In genomic region chr22:36234211-36234610, GRCh38 we compare ENCODE assay signal across 24 cellular contexts. TPM values are rescaled to one million over a fixed set of nuclear protein-coding genes. Genes with fewer than 3 reads are reported as not detected.
DNase-seq lines count a peak whose midpoint lies in the region; ATAC-seq and TF ChIP-seq lines count a peak whose summit lies in the region.
"Had no signal": no experiment of that assay in that cellular context is flagged by ENCODE, and none has a peak within 500 bp of the region (broad histone marks: within the 10 kb centered on the region; RNA-seq: fewer than 3 reads in every experiment).

No MANE protein-coding gene starts in this region.

- H3K27ac Mint-ChIP-seq in activated naive CD4-positive, alpha-beta T cell treated with anti-CD3 and anti-CD28 coated beads for 36 hours, result peak overlapping the region; percentile 61
- peak overlapping the region; percentile 99 for H3K27ac Mint-ChIP-seq in T-helper 17 cell
- peak overlapping the region; percentile 29 for H3K27ac Mint-ChIP-seq in stimulated activated memory B cell treated with anti-CD40 and anti-IgM and Interleukin-4, amounts not matched to agents 10 μg/mL and 1 μg/mL and 100 μg/mL, for 72 hours

- no peak overlapping the region for H2AFZ ChIP-seq in smooth muscle cell (ENCODE audit: low read depth)

- H3K4me3 Mint-ChIP-seq in activated naive CD4-positive, alpha-beta T cell treated with anti-CD3 and anti-CD28 coated beads for 36 hours, result no peak overlapping the region
- peak overlapping the region; percentile 39 for H3K4me3 Mint-ChIP-seq in T-helper 17 cell
- H3K4me3 Mint-ChIP-seq in stimulated activated memory B cell treated with anti-CD40 and anti-IgM and Interleukin-4, amounts not matched to agents 10 μg/mL and 1 μg/mL and 100 μg/mL, for 72 hours, result no peak overlapping the region

- intact Hi-C loops in activated naive CD4-positive, alpha-beta T cell treated with anti-CD3 and anti-CD28 coated beads for 36 hours (cut with micrococcal nuclease), result no loop called here

- H3K36me3 Mint-ChIP-seq in activated naive CD4-positive, alpha-beta T cell treated with anti-CD3 and anti-CD28 coated beads for 36 hours (ENCODE audit: low read depth), result peaks cover 65% of the 10 kb centered on the region
- H3K36me3 Mint-ChIP-seq in T-helper 17 cell (ENCODE audit: low read depth), result peaks cover 11% of the 10 kb centered on the region
- peaks cover 81% of the 10 kb centered on the region for H3K36me3 Mint-ChIP-seq in stimulated activated memory B cell treated with anti-CD40 and anti-IgM and Interleukin-4, amounts not matched to agents 10 μg/mL and 1 μg/mL and 100 μg/mL, for 72 hours

- H3K27me3 ChIP-seq in smooth muscle cell (ENCODE audit: low read depth), result no peaks in the 10 kb centered on the region
- H3K27me3 ChIP-seq: BLaER1, dorsolateral prefrontal cortex, sigmoid colon, suprapubic skin had no signal

- CTCF ChIA-PET in activated naive CD4-positive, alpha-beta T cell treated with anti-CD3 and anti-CD28 coated beads for 36 hours (lab: Charles Lee), result no interaction called here

- H3K4me1 ChIP-seq in smooth muscle cell (ENCODE audit: low read depth), result no peaks in the 10 kb centered on the region

- 78% methylated on average over 2 of the region's 2 CpGs for WGBS in smooth muscle cell (ENCODE audit: low lambda C conversion rate)

- no peak overlapping the region for H3K27ac ChIP-seq in coronary artery
- H3K27ac ChIP-seq in smooth muscle cell (ENCODE audit: low read depth), result no peak overlapping the region
- H3K27ac ChIP-seq: BLaER1, sigmoid colon, SK-N-MC, suprapubic skin, WERI-Rb-1 had no signal

- H3K9me3 ChIP-seq in T-helper 17 cell (ENCODE audit: control insufficient read depth, low read length, poor library complexity, severe bottlenecking) (no peaks in the 10 kb centered on the region), smooth muscle cell (replicated peaks; ENCODE audit: low read depth) (no peaks in the 10 kb centered on the region)
- H3K9me3 ChIP-seq: BLaER1, sigmoid colon, suprapubic skin had no signal

- H3K4me1 Mint-ChIP-seq in activated naive CD4-positive, alpha-beta T cell treated with anti-CD3 and anti-CD28 coated beads for 36 hours (ENCODE audit: low read depth), result peaks cover 47% of the 10 kb centered on the region
- H3K4me1 Mint-ChIP-seq in T-helper 17 cell, result peaks cover 43% of the 10 kb centered on the region
- H3K4me1 Mint-ChIP-seq in stimulated activated memory B cell treated with anti-CD40 and anti-IgM and Interleukin-4, amounts not matched to agents 10 μg/mL and 1 μg/mL and 100 μg/mL, for 72 hours, result peaks cover 71% of the 10 kb centered on the region

- H3K36me3 ChIP-seq in smooth muscle cell (ENCODE audit: low read depth), result no peaks in the 10 kb centered on the region
- H3K36me3 ChIP-seq: WERI-Rb-1 had no signal

- H3F3A ChIP-seq in smooth muscle cell (ENCODE audit: low read depth), result no peaks in the 10 kb centered on the region

- no peak for ATAC-seq in T-helper 17 cell
- no peak for ATAC-seq in stimulated activated memory B cell treated with anti-CD40 and anti-IgM and Interleukin-4, amounts not matched to agents 10 μg/mL and 1 μg/mL and 100 μg/mL, for 72 hours
- no peak for ATAC-seq in GM19023 (IDR thresholded peaks at IDR 0.05; ENCODE audit: unreplicated experiment)
- no peak for ATAC-seq in HG03565 (IDR thresholded peaks at IDR 0.05; ENCODE audit: unreplicated experiment)
- ATAC-seq: left cardiac atrium had no signal

- peaks cover 6% of the 10 kb centered on the region for H3K79me2 ChIP-seq in smooth muscle cell (ENCODE audit: low read depth)

- no peak overlapping the region for H3K4me2 ChIP-seq in smooth muscle cell
- H3K4me2 ChIP-seq: BLaER1 had no signal

- H3K27me3 Mint-ChIP-seq in activated naive CD4-positive, alpha-beta T cell treated with anti-CD3 and anti-CD28 coated beads for 36 hours (ENCODE audit: low read depth), result no peaks in the 10 kb centered on the region
- no peaks in the 10 kb centered on the region for H3K27me3 Mint-ChIP-seq in T-helper 17 cell
- no peaks in the 10 kb centered on the region for H3K27me3 Mint-ChIP-seq in stimulated activated memory B cell treated with anti-CD40 and anti-IgM and Interleukin-4, amounts not matched to agents 10 μg/mL and 1 μg/mL and 100 μg/mL, for 72 hours

- H3K9me3 Mint-ChIP-seq in activated naive CD4-positive, alpha-beta T cell treated with anti-CD3 and anti-CD28 coated beads for 36 hours, result no peaks in the 10 kb centered on the region
- peaks cover 2% of the 10 kb centered on the region for H3K9me3 Mint-ChIP-seq in stimulated activated memory B cell treated with anti-CD40 and anti-IgM and Interleukin-4, amounts not matched to agents 10 μg/mL and 1 μg/mL and 100 μg/mL, for 72 hours

- H4K20me1 ChIP-seq in smooth muscle cell (ENCODE audit: low read depth), result peaks cover 5% of the 10 kb centered on the region
- H4K20me1 ChIP-seq: BLaER1 had no signal

- H3K9ac ChIP-seq in smooth muscle cell (ENCODE audit: low read depth), result no peak overlapping the region
- H3K9ac ChIP-seq: BLaER1 had no signal

- no peak for DNase-seq in activated naive CD4-positive, alpha-beta T cell treated with anti-CD3 and anti-CD28 coated beads for 36 hours
- no peak for DNase-seq in activated naive CD4-positive, alpha-beta T cell treated with Interleukin-2 at 50 U/mL for 16 hours
- DNase-seq in T-helper 17 cell (no peak), coronary artery (ENCODE audit: low spot score) (no peak), smooth muscle cell (lab: John Stamatoyannopoulos, UW; ENCODE audit: unreplicated experiment) (no peak)
- DNase-seq: ACHN, aorta, dorsolateral prefrontal cortex, HCEC 1CT, MV-4-11, NCI-H187 treated with DMSO at 0.1 percent for 48 hours, NCI-H2227 treated with DMSO at 0.1 percent for 48 hours, posterior cingulate gyrus, sigmoid colon, WERI-Rb-1 had no signal

- no peak for TF ChIP-seq CTCF in coronary artery (IDR thresholded peaks at IDR 0.05)
- TF ChIP-seq CTCF in smooth muscle cell (IDR thresholded peaks at IDR 0.05; ENCODE audit: borderline replicate concordance, insufficient read depth, poor library complexity, severe bottlenecking), result no peak

- peak overlapping the region; percentile 27 for H3K4me3 ChIP-seq in coronary artery
- H3K4me3 ChIP-seq in smooth muscle cell, result no peak overlapping the region
- H3K4me3 ChIP-seq: BLaER1, sigmoid colon, SK-N-MC, suprapubic skin had no signal

RNA-seq across cellular contexts. Expression of gene APOL2, which starts 5.1 kb away (rescaled TPM):
- total RNA-seq in activated naive CD4-positive, alpha-beta T cell treated with anti-CD3 and anti-CD28 coated beads for 36 hours, result 10 to 100 TPM; 53.8 to 55.0 TPM
- total RNA-seq in T-helper 17 cell, result 10 to 100 TPM; 36.9 to 42.9 TPM
- total RNA-seq in smooth muscle cell, result 12.2 and 14.7 TPM in 2 replicates
- 8.0 and 9.2 TPM in 2 replicates for polyA plus RNA-seq in smooth muscle cell
- polyA plus RNA-seq: neural cell had no signal

RNA-seq across cellular contexts. Expression of gene APOL1, which starts 18.7 kb away (rescaled TPM):
- total RNA-seq in activated naive CD4-positive, alpha-beta T cell treated with anti-CD3 and anti-CD28 coated beads for 36 hours, result 10 to 100 TPM; 17.4 to 22.0 TPM
- total RNA-seq in T-helper 17 cell (10 to 100 TPM; 12.5 to 15.0 TPM), smooth muscle cell (not detected in 2 replicates)
- 0.62 and 4.9 TPM in 2 replicates for polyA plus RNA-seq in smooth muscle cell
- polyA plus RNA-seq: neural cell had no signal

RNA-seq across cellular contexts. Expression of gene APOL4, which starts 32.6 kb away (rescaled TPM):
- under 1 TPM; 0.07 to 0.20 TPM for total RNA-seq in activated naive CD4-positive, alpha-beta T cell treated with anti-CD3 and anti-CD28 coated beads for 36 hours
- total RNA-seq in T-helper 17 cell (under 1 TPM in 1 of 2 donors, not detected in 1; 0.22 TPM), smooth muscle cell (0.40 and 0.45 TPM in 2 replicates)
- 0.97 TPM in 1 of 2 replicates, not detected in the other for polyA plus RNA-seq in smooth muscle cell
- total RNA-seq: HT-29 had no signal
- polyA plus RNA-seq: neural cell had no signal

Comparison
In these comparisons a context has a peak if more than half of its experiments do, and no peak if none do; other contexts are left out.
1. H3K27ac Mint-ChIP-seq: peak in every context shown above with its lines; median percentile 99 in T-helper 17 cell; 61 in activated naive CD4-positive, alpha-beta T cell treated with anti-CD3 and anti-CD28 coated beads for 36 hours; 29 in stimulated activated memory B cell treated with anti-CD40 and anti-IgM and Interleukin-4, amounts not matched to agents 10 μg/mL and 1 μg/mL and 100 μg/mL, for 72 hours.
2. RNA of gene APOL1, which starts 18.7 kb away (total RNA-seq): 17.4 to 22.0 TPM in activated naive CD4-positive, alpha-beta T cell treated with anti-CD3 and anti-CD28 coated beads for 36 hours and 12.5 to 15.0 TPM in T-helper 17 cell; not detected in smooth muscle cell; every median in the first group is over 10 times any median in the second.